13 cellular contexts compared by ENCODE assay signal in genomic region chr13:53010374-53011105, GRCh38. TPM values are rescaled to one million over a fixed set of nuclear protein-coding genes. Genes with fewer than 3 reads are reported as not detected.
DNase-seq lines count a peak whose midpoint lies in the region; ATAC-seq and TF ChIP-seq lines count a peak whose summit lies in the region.
"Had no signal": no experiment of that assay in that cellular context is flagged by ENCODE, and none has a peak within 500 bp of the region (broad histone marks: within the 10 kb centered on the region; RNA-seq: fewer than 3 reads in every experiment).

No MANE protein-coding gene starts in this region.

- no peaks in the 10 kb centered on the region for H3K9me3 Mint-ChIP-seq in T-helper 2 cell treated with Interferon-gamma antibody and Interleukin-4, amounts not matched to agents 5 μg/mL and 100 μg/mL, for 36 hours

- DNase-seq in DMS53 (lab: John Stamatoyannopoulos, UW) = peak; percentile 57
- DNase-seq in DMS53 treated with DMSO at 0.1 percent for 48 hours (lab: John Stamatoyannopoulos, UW; ENCODE audit: unreplicated experiment) = no peak
- peak; percentile 79 for DNase-seq in NCI-H748 (lab: John Stamatoyannopoulos, UW; ENCODE audit: unreplicated experiment)
- peak; percentile 68 for DNase-seq in esophagus muscularis mucosa (ENCODE audit: extremely low spot score)
- peak; percentile 43 for DNase-seq in transverse colon
- no peak for DNase-seq in T-helper 2 cell treated with Interferon-gamma antibody and Interleukin-4, amounts not matched to agents 5 μg/mL and 100 μg/mL, for 36 hours (ENCODE audit: low spot score)
- DNase-seq: effector CD8-positive, alpha-beta T cell; stimulated activated CD4-positive, alpha-beta T cell treated with anti-CD3 and anti-CD28 coated beads, Interleukin-12 subunit alpha, Interleukin-12 subunit beta, amount 100 ng/mL, for 4 hours had no signal

- H3K9me3 ChIP-seq in esophagus muscularis mucosa (no peaks in the 10 kb centered on the region), transverse colon (no peaks in the 10 kb centered on the region)
- H3K9me3 ChIP-seq: tibial nerve had no signal

- H3K36me3 Mint-ChIP-seq in T-helper 2 cell treated with Interferon-gamma antibody and Interleukin-4, amounts not matched to agents 5 μg/mL and 100 μg/mL, for 36 hours (ENCODE audit: low read depth) = no peaks in the 10 kb centered on the region

- H3K4me3 Mint-ChIP-seq in T-helper 2 cell treated with Interferon-gamma antibody and Interleukin-4, amounts not matched to agents 5 μg/mL and 100 μg/mL, for 36 hours = no peak overlapping the region

- no peaks in the 10 kb centered on the region for H3K4me1 Mint-ChIP-seq in T-helper 2 cell treated with Interferon-gamma antibody and Interleukin-4, amounts not matched to agents 5 μg/mL and 100 μg/mL, for 36 hours (ENCODE audit: low read depth)

- intact Hi-C loops in esophagus muscularis mucosa (cut with DNase I) = no loop called here
- intact Hi-C loops in transverse colon (cut with DNase I; ENCODE audit: low total_unique reads) = no loop called here

- H3K4me3 ChIP-seq in esophagus muscularis mucosa (no peak overlapping the region), transverse colon (no peak overlapping the region)
- H3K4me3 ChIP-seq: GM12878, tibial nerve had no signal

- H3K27ac Mint-ChIP-seq in T-helper 2 cell treated with Interferon-gamma antibody and Interleukin-4, amounts not matched to agents 5 μg/mL and 100 μg/mL, for 36 hours = no peak overlapping the region

- H3K27ac ChIP-seq in esophagus muscularis mucosa (replicated peaks in 1 of 4) (no peak overlapping the region), transverse colon (peak overlapping the region; percentile 36 to 67 (median 56))
- H3K27ac ChIP-seq: 22Rv1, tibial nerve had no signal

- in situ Hi-C loops in transverse colon (cut with MboI; ENCODE audit: low pct_ligation_motif_present in 1 of 4, low pct_unique_long_range_greater_than_20kb in 1 of 4, low sequenced_read_pairs in 3 of 4) = no loop called here

- H3K27me3 ChIP-seq in esophagus muscularis mucosa = no peaks in the 10 kb centered on the region
- H3K27me3 ChIP-seq in transverse colon = no peaks in the 10 kb centered on the region
- H3K27me3 ChIP-seq: tibial nerve had no signal

- TF ChIP-seq POLR2A in esophagus muscularis mucosa (IDR thresholded peaks at IDR 0.05; ENCODE audit: low read depth) (no peak), transverse colon (IDR thresholded peaks at IDR 0.05) (no peak)

- TF ChIP-seq CTCF in esophagus muscularis mucosa (IDR thresholded peaks at IDR 0.05) (no peak), transverse colon (IDR thresholded peaks at IDR 0.05) (no peak)

- no peak for TF ChIP-seq EP300 in esophagus muscularis mucosa (IDR thresholded peaks at IDR 0.05)
- TF ChIP-seq EP300 in transverse colon (IDR thresholded peaks at IDR 0.05; ENCODE audit: low read depth) = no peak

- WGBS in esophagus muscularis mucosa = 75% methylated on average over 6 of the region's 7 CpGs
- WGBS in transverse colon (ENCODE audit: low coverage in 1 of 2), 2 donors = 30 to 40% methylated on average over 4 to 7 of the region's 7 CpGs

- peaks cover 4% of the 10 kb centered on the region for H3K27me3 Mint-ChIP-seq in T-helper 2 cell treated with Interferon-gamma antibody and Interleukin-4, amounts not matched to agents 5 μg/mL and 100 μg/mL, for 36 hours (ENCODE audit: low read depth)

- no peaks in the 10 kb centered on the region for H3K4me1 ChIP-seq in esophagus muscularis mucosa
- H3K4me1 ChIP-seq in transverse colon = peaks cover 0 to 6% (median 0%) of the 10 kb centered on the region in 4 donors

- ATAC-seq in GM21528 (IDR thresholded peaks at IDR 0.05; ENCODE audit: low FRiP score, unreplicated experiment) = no peak
- no peak for ATAC-seq in HG02642 (IDR thresholded peaks at IDR 0.05; ENCODE audit: poor library complexity, unreplicated experiment)
- ATAC-seq: GM12878 had no signal

- H3K36me3 ChIP-seq in esophagus muscularis mucosa = no peaks in the 10 kb centered on the region
- H3K36me3 ChIP-seq in transverse colon = no peaks in the 10 kb centered on the region
- H3K36me3 ChIP-seq: tibial nerve had no signal

RNA-seq across cellular contexts. Expression of gene OLFM4, which starts 18.1 kb away (rescaled TPM):
- under 1 TPM in 3 of 4 donors, not detected in 1; under 0.01 to 0.66 (median 0.13) TPM for total RNA-seq in esophagus muscularis mucosa
- 10 to 100 TPM in 3 of 4 donors, 1 to 10 TPM in 1; 3.4 to 61.0 (median 51.9) TPM for total RNA-seq in transverse colon
- total RNA-seq: GM12878 had no signal

Comparison
In these comparisons a context has a peak if more than half of its experiments do, and no peak if none do; other contexts are left out.
1. DNase-seq: peak in DMS53 (single experiment), NCI-H748 (single experiment), esophagus muscularis mucosa (single experiment) and transverse colon (single experiment); none in DMS53 treated with DMSO at 0.1 percent for 48 hours (single experiment) and T-helper 2 cell treated with Interferon-gamma antibody and Interleukin-4, amounts not matched to agents 5 μg/mL and 100 μg/mL, for 36 hours (single experiment).
2. H3K27ac ChIP-seq: peak in transverse colon (4 of 4); none in esophagus muscularis mucosa (0 of 4).